ENCODE assay signal across 1 cellular context in the genomic region with DNA sequence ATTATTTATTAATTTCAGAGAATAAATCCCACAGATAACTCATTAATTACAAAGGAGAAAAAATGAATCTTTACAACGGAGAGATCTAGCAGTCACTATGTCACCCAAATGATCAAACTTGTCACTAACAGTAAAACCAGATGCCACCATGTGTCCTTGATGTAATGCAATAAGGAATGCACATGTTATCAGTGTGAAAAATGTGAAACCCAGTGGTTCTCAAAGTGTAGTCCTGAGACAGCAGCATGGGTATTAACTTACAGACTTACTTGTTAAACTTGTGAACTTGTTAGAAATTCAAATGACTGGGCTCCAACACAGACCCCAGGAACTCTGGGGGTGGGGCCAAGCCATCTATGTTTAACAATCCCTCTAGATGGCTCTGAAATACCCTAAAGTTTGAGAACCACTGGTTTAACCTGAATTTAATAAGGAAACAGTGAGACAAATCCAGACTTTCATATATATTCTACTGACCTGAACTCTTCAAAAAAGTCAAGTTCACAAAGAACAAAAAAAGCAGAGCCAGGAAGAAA.
TF ChIP-seq lines count a peak whose summit lies in the region.

No MANE protein-coding gene starts in this region.

TF ChIP-seq in GM23338, 12 proteins besides CTCF, POLR2A, EP300 and RAD21 (continued from another document):
- TF ChIP-seq, protein P1, sequence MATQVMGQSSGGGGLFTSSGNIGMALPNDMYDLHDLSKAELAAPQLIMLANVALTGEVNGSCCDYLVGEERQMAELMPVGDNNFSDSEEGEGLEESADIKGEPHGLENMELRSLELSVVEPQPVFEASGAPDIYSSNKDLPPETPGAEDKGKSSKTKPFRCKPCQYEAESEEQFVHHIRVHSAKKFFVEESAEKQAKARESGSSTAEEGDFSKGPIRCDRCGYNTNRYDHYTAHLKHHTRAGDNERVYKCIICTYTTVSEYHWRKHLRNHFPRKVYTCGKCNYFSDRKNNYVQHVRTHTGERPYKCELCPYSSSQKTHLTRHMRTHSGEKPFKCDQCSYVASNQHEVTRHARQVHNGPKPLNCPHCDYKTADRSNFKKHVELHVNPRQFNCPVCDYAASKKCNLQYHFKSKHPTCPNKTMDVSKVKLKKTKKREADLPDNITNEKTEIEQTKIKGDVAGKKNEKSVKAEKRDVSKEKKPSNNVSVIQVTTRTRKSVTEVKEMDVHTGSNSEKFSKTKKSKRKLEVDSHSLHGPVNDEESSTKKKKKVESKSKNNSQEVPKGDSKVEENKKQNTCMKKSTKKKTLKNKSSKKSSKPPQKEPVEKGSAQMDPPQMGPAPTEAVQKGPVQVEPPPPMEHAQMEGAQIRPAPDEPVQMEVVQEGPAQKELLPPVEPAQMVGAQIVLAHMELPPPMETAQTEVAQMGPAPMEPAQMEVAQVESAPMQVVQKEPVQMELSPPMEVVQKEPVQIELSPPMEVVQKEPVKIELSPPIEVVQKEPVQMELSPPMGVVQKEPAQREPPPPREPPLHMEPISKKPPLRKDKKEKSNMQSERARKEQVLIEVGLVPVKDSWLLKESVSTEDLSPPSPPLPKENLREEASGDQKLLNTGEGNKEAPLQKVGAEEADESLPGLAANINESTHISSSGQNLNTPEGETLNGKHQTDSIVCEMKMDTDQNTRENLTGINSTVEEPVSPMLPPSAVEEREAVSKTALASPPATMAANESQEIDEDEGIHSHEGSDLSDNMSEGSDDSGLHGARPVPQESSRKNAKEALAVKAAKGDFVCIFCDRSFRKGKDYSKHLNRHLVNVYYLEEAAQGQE (IDR thresholded peaks at IDR 0.05; ENCODE audit: unreplicated experiment): no peak
- TF ChIP-seq EZH2phosphoT487 (IDR thresholded peaks at IDR 0.05; ENCODE audit: unreplicated experiment): no peak
